14 cellular contexts compared by ENCODE assay signal in the genomic region with DNA sequence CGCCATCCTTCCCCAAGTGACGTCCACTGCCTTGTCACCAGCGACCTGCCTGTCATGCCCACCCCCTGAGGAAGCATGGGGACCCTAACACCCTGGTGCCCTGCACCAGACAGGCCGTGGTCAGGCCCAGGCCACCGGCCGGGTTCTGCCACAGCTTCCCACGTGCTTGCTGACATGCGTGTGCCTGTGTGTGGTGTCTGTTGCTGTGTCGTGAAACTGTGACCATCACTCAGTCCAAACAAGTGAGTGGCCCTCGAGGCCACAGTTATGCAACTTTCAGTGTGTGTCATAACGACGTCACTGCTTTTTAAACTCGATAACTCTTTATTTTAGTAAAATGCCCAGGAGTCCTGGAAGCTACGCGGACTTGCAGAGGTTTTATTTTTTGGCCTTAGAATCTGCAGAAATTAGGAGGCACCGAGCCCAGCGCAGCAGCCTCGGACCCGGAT. TPM values are rescaled to one million over a fixed set of nuclear protein-coding genes. Genes with fewer than 3 reads are reported as not detected.
DNase-seq lines count a peak whose midpoint lies in the region; ATAC-seq and TF ChIP-seq lines count a peak whose summit lies in the region.
"Had no signal": no experiment of that assay in that cellular context is flagged by ENCODE, and none has a peak within 500 bp of the region (broad histone marks: within the 10 kb centered on the region; RNA-seq: fewer than 3 reads in every experiment).

No MANE protein-coding gene starts in this region.

- TF ChIP-seq CTCF in NB4 (IDR thresholded peaks at IDR 0.05; ENCODE audit: low read depth, low read length): no peak
- TF ChIP-seq CTCF in choroid plexus epithelial cell (conservative IDR thresholded peaks at IDR 0.05; ENCODE audit: low read depth, low read length): no peak
- no peak for TF ChIP-seq CTCF in right lobe of liver (IDR thresholded peaks at IDR 0.05)
- TF ChIP-seq CTCF in GM13976 (IDR thresholded peaks at IDR 0.05; ENCODE audit: borderline replicate concordance, control extremely low read depth, extremely low read depth, insufficient read depth, missing control alignments): no peak
- TF ChIP-seq CTCF in osteocyte (IDR thresholded peaks at IDR 0.05): no peak

- peak overlapping the region in 4 of 11 experiments; percentile 15 to 99 (median 50); a peak in 6 of 22 replicates for H3K4me2 ChIP-seq in BLaER1 treated with 17β-estradiol and CSF1 and Interleukin-3, amounts not matched to agents 10 nM and 100 nM
- H3K4me2 ChIP-seq: BLaER1 had no signal

- H3K27me3 Mint-ChIP-seq in osteocyte (ENCODE audit: unreplicated experiment): no peaks in the 10 kb centered on the region

- peak overlapping the region in 3 of 11 experiments; percentile 34 to 46 (median 35); a peak in 4 of 22 replicates for H3K9ac ChIP-seq in BLaER1 treated with 17β-estradiol and CSF1 and Interleukin-3, amounts not matched to agents 10 nM and 100 nM
- H3K9ac ChIP-seq: BLaER1 had no signal

- in situ Hi-C loops in GM13976 (cut with MboI; ENCODE audit: low sequenced_read_pairs, unreplicated experiment): loop anchor here (5.0 kb wide), 1 partner anchor 102 kb away; no protein-coding TSS in a partner anchor

- H3K9me3 ChIP-seq in BLaER1 treated with 17β-estradiol and CSF1 and Interleukin-3, amounts not matched to agents 10 nM and 100 nM (replicated peaks in 1 of 11): no peaks in the 10 kb centered on the region
- no peaks in the 10 kb centered on the region for H3K9me3 ChIP-seq in right lobe of liver
- H3K9me3 ChIP-seq: BLaER1 had no signal

- peak; percentile 53 for DNase-seq in NB4 (ENCODE audit: low read depth)
- DNase-seq in choroid plexus epithelial cell (ENCODE audit: low read depth): peak; percentile 45
- DNase-seq in right lobe of liver: peak in 1 of 3 donors; percentile 49
- no peak for DNase-seq in ureter (ENCODE audit: low spot score)
- DNase-seq in GM13976 (ENCODE audit: low spot score): no peak
- no peak for DNase-seq in NCI-H526 treated with DMSO at 0.1 percent for 48 hours (lab: John Stamatoyannopoulos, UW)
- no peak for DNase-seq in osteocyte (ENCODE audit: extremely low spot score, unreplicated experiment)
- DNase-seq: NCI-H1436, NCI-H510A treated with DMSO at 0.1 percent for 48 hours, SHP77 treated with DMSO at 0.1 percent for 48 hours had no signal

- H3K27ac Mint-ChIP-seq in osteocyte (ENCODE audit: unreplicated experiment): no peak overlapping the region

- ATAC-seq in right lobe of liver: peak; percentile 25 to 73 (median 56)

- no peak for TF ChIP-seq POLR2A in NB4 (IDR thresholded peaks at IDR 0.05; ENCODE audit: extremely low read depth, insufficient read length)
- TF ChIP-seq POLR2A in right lobe of liver (IDR thresholded peaks at IDR 0.05): no peak

- peaks cover 3% of the 10 kb centered on the region for H3K36me3 Mint-ChIP-seq in osteocyte (ENCODE audit: unreplicated experiment)

- no peaks in the 10 kb centered on the region for H3K27me3 ChIP-seq in BLaER1 treated with 17β-estradiol and CSF1 and Interleukin-3, amounts not matched to agents 10 nM and 100 nM
- no peaks in the 10 kb centered on the region for H3K27me3 ChIP-seq in right lobe of liver
- H3K27me3 ChIP-seq: BLaER1 had no signal

- H3K4me3 ChIP-seq in BLaER1 treated with 17β-estradiol and CSF1 and Interleukin-3, amounts not matched to agents 10 nM and 100 nM: no peak overlapping the region
- H3K4me3 ChIP-seq in NB4 (ENCODE audit: low read depth, low read length) (no peak overlapping the region), choroid plexus epithelial cell (ENCODE audit: low read depth, low read length) (no peak overlapping the region), right lobe of liver (no peak overlapping the region)
- H3K4me3 ChIP-seq: BLaER1 had no signal

- peaks cover 63 to 81% (median 69%) of the 10 kb centered on the region in 11 experiments for H4K20me1 ChIP-seq in BLaER1 treated with 17β-estradiol and CSF1 and Interleukin-3, amounts not matched to agents 10 nM and 100 nM

- intact Hi-C loops in right lobe of liver (cut with DNase I): loop anchor here (5.0 kb wide), 2 partner anchors 97 to 102 kb away; no protein-coding TSS in a partner anchor

- H3K36me3 ChIP-seq in BLaER1 treated with 17β-estradiol and CSF1 and Interleukin-3, amounts not matched to agents 10 nM and 100 nM: peaks cover 63 to 81% (median 77%) of the 10 kb centered on the region in 11 experiments
- H3K36me3 ChIP-seq in right lobe of liver: no peaks in the 10 kb centered on the region

- peak overlapping the region in 8 of 11 experiments; percentile 6 to 46 (median 16); a peak in 8 of 22 replicates for H3K27ac ChIP-seq in BLaER1 treated with 17β-estradiol and CSF1 and Interleukin-3, amounts not matched to agents 10 nM and 100 nM
- H3K27ac ChIP-seq in right lobe of liver: peak overlapping the region in 2 of 3 donors; percentile 15 to 24
- H3K27ac ChIP-seq: BLaER1 had no signal

- WGBS in right lobe of liver (ENCODE audit: insufficient coverage, low coverage, low lambda C conversion rate, missing lambda C conversion rate): 49% methylated on average over 12 of the region's 19 CpGs

- no peak overlapping the region for H3K4me3 Mint-ChIP-seq in osteocyte (ENCODE audit: unreplicated experiment)
- H3K4me3 Mint-ChIP-seq: nephron had no signal

- H3K4me1 Mint-ChIP-seq in osteocyte (ENCODE audit: unreplicated experiment): peaks cover 19% of the 10 kb centered on the region

- H3K9me3 Mint-ChIP-seq in osteocyte (ENCODE audit: unreplicated experiment): no peaks in the 10 kb centered on the region
- H3K9me3 Mint-ChIP-seq: nephron had no signal

- H3K4me1 ChIP-seq in BLaER1 treated with 17β-estradiol and CSF1 and Interleukin-3, amounts not matched to agents 10 nM and 100 nM: peaks cover 3 to 100% (median 57%) of the 10 kb centered on the region in 10 experiments; a peak in 19 of 20 replicates
- H3K4me1 ChIP-seq in right lobe of liver: peaks cover 0 to 3% (median 0%) of the 10 kb centered on the region in 4 donors

RNA-seq across cellular contexts. Expression of a gene that starts 8.5 kb away (rescaled TPM):
- total RNA-seq in right lobe of liver: not detected
- total RNA-seq in ureter: not detected
- not detected in 2 replicates for total RNA-seq in osteocyte
- total RNA-seq: epithelial cell of proximal tubule had no signal

RNA-seq across cellular contexts. Expression of a gene that starts 20.0 kb away (rescaled TPM):
- total RNA-seq in right lobe of liver: 10 to 100 TPM in 5 of 6 experiments, 1 to 10 TPM in 1; 9.9 to 19.4 (median 15.6) TPM
- total RNA-seq in ureter: 103 TPM
- total RNA-seq in osteocyte: 20.3 and 21.9 TPM in 2 replicates

RNA-seq across cellular contexts. Expression of a gene that starts 26.8 kb away (rescaled TPM):
- total RNA-seq in right lobe of liver (not detected), ureter (0.44 TPM), osteocyte (not detected in 2 replicates)
- total RNA-seq: epithelial cell of proximal tubule had no signal

RNA-seq across cellular contexts. Expression of a gene that starts 46.2 kb away (rescaled TPM):
- total RNA-seq in right lobe of liver: not detected
- total RNA-seq in ureter: not detected
- not detected in 2 replicates for total RNA-seq in osteocyte
- total RNA-seq: epithelial cell of proximal tubule had no signal

Comparison
In these comparisons a context has a peak if more than half of its experiments do, and no peak if none do; other contexts are left out.
1. DNase-seq: peak in NB4 (single experiment) and choroid plexus epithelial cell (single experiment); none in ureter (single experiment), GM13976 (single experiment), NCI-H526 treated with DMSO at 0.1 percent for 48 hours (single experiment) and osteocyte (single experiment).